Comparison of ENCODE assay signal across 14 cellular contexts in the genomic region with DNA sequence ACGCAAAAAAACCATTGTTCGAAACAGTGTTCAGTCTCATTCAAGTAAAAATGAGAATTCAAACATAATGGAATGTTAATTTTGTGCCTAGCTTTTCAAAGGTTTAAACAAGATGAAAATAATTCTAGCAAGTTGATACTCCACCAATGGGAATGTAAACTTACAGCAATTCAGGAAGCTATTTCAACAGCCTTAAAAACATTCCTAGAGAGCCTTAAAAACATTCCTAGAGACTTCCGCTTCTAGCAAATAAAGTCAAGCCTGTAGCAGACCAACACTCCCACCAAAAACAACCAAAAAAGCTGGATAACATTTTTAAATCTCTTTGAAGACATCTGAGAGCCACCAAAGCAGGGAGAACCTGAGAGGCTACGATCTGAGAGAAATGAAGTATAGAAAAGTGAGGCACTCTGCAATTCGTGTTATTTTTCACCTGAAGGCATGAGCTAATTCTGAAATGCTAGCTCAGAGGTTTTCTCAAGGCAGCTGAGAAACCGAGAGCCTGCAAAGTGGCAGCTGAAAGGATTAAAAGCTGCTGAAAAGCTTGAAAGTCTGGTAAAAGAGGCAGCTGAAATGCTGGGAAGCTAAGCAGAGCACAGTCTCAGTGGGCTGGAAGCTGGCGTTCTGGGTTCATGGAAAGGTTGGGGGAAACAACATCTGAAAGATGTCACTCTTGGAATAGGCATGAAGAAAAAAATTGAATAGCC. TPM values are rescaled to one million over a fixed set of nuclear protein-coding genes. Genes with fewer than 3 reads are reported as not detected.
DNase-seq lines count a peak whose midpoint lies in the region; ATAC-seq and TF ChIP-seq lines count a peak whose summit lies in the region.
"Had no signal": no experiment of that assay in that cellular context is flagged by ENCODE, and none has a peak within 500 bp of the region (broad histone marks: within the 10 kb centered on the region; RNA-seq: fewer than 3 reads in every experiment).

No MANE protein-coding gene starts in this region.

- H3K27ac Mint-ChIP-seq in HFFc6, result peak overlapping the region; percentile 4; the same call in 1 of the 2 replicates

- no peak for ATAC-seq in HG02885 (IDR thresholded peaks at IDR 0.05; ENCODE audit: poor library complexity, unreplicated experiment)
- ATAC-seq: lower lobe of right lung had no signal

- H3K4me1 Mint-ChIP-seq in HFFc6 (ENCODE audit: low read depth), result peaks cover 58% of the 10 kb centered on the region

- in situ Hi-C loops in astrocyte of the spinal cord (cut with HindIII; ENCODE audit: low sequenced_read_pairs), result no loop called here

- TF ChIP-seq CTCF in HFFc6 (IDR thresholded peaks at IDR 0.05), result no peak
- TF ChIP-seq CTCF in astrocyte of the spinal cord (IDR thresholded peaks at IDR 0.05; ENCODE audit: low read depth, low read length), result no peak

- peak overlapping the region; percentile 55 for H3K4me3 Mint-ChIP-seq in HFFc6

- H3K9me3 Mint-ChIP-seq in HFFc6, result no peaks in the 10 kb centered on the region

- H3K27me3 Mint-ChIP-seq in HFFc6 (ENCODE audit: insufficient read depth), result no peaks in the 10 kb centered on the region

- DNase-seq in HFFc6 (no peak), astrocyte of the spinal cord (ENCODE audit: low read depth, low spot score) (peak; percentile 29), iPS-NIHi11 (ENCODE audit: low spot score) (peak; percentile 14), renal cortical epithelial cell (ENCODE audit: low read depth) (peak; percentile 25), T1000 (lab: John Stamatoyannopoulos, UW) (no peak), T-helper 1 cell (no peak), NCI-H446 treated with DMSO at 0.1 percent for 48 hours (lab: John Stamatoyannopoulos, UW) (no peak)
- DNase-seq: activated effector memory CD4-positive, alpha-beta T cell treated with Interleukin-2 at 50 U/mL for 16 hours; hippocampal formation; lower lobe of right lung; NCI-H2081 treated with DMSO at 0.1 percent for 48 hours; stimulated activated CD4-positive, alpha-beta T cell treated with anti-CD3 and anti-CD28 coated beads, Interleukin-12 subunit alpha, Interleukin-12 subunit beta, amount 100 ng/mL, for 4 hours had no signal

- no peaks in the 10 kb centered on the region; the same call in 1 of the 2 replicates for H3K36me3 Mint-ChIP-seq in HFFc6 (ENCODE audit: low read depth)

- no peak overlapping the region for H3K4me3 ChIP-seq in astrocyte of the spinal cord (ENCODE audit: low read depth, low read length)
- H3K4me3 ChIP-seq: lower lobe of right lung, suprapubic skin had no signal

RNA-seq across cellular contexts. Expression of a gene that starts 20.9 kb away (rescaled TPM):
- 1 to 10 TPM; 1.4 to 2.5 (median 2.1) TPM for total RNA-seq in HFFc6 (2021; fragmentation: NEBNext Ultra II Directional; extraction: Animal tissue kit (Norgen Biotek cat#: 25700))
- total RNA-seq in renal cortical epithelial cell, result 1.2 and 1.9 TPM in 2 replicates

Comparison
In these comparisons a context has a peak if more than half of its experiments do, and no peak if none do; other contexts are left out.
1. DNase-seq: peak in astrocyte of the spinal cord (single experiment), iPS-NIHi11 (single experiment) and renal cortical epithelial cell (single experiment); none in HFFc6 (single experiment), T1000 (single experiment), T-helper 1 cell (0 of 5) and NCI-H446 treated with DMSO at 0.1 percent for 48 hours (single experiment).